17 cellular contexts compared by ENCODE assay signal in genomic region chr2:227876536-227876882, GRCh38. TPM values are rescaled to one million over a fixed set of nuclear protein-coding genes. Genes with fewer than 3 reads are reported as not detected.
"Had no signal": no experiment of that assay in that cellular context is flagged by ENCODE, and none has a peak within 500 bp of the region (broad histone marks: within the 10 kb centered on the region; RNA-seq: fewer than 3 reads in every experiment).

No MANE protein-coding gene starts in this region.

- H3K9me3 ChIP-seq: heart left ventricle, testis had no signal

- H3K27ac ChIP-seq: testis had no signal

- H3K4me1 ChIP-seq: testis had no signal

- H3K9me3 Mint-ChIP-seq: activated B cell treated with CpG ODN at 0.5 μM for 24 hours; activated T-helper 2 cell treated with anti-CD3 and anti-CD28 coated beads, Interferon-gamma antibody, Interleukin-2, Interleukin-4, amounts not matched to agents 10 μg/mL and 5 μg/mL and 100 μg/mL, durations not matched to agents 14 hours and 24 hours and 36 hours had no signal

- H3K27ac Mint-ChIP-seq: activated B cell treated with CpG ODN at 0.5 μM for 24 hours; activated T-helper 2 cell treated with anti-CD3 and anti-CD28 coated beads, Interferon-gamma antibody, Interleukin-2, Interleukin-4, amounts not matched to agents 10 μg/mL and 5 μg/mL and 100 μg/mL, durations not matched to agents 14 hours and 24 hours and 36 hours; stimulated activated naive CD8-positive, alpha-beta T cell treated with anti-CD3 and anti-CD28 coated beads, Interleukin-15, Interleukin-2, amounts not matched to agents 100 ng/mL and 50 ng/mL, for 24 hours; T-helper 17 cell had no signal

- H3K4me3 ChIP-seq: heart left ventricle, testis had no signal

- H3K4me1 Mint-ChIP-seq: activated B cell treated with CpG ODN at 0.5 μM for 24 hours had no signal

- H3K27me3 ChIP-seq: testis had no signal

- H3K36me3 ChIP-seq: heart left ventricle had no signal

- ATAC-seq: T-helper 17 cell had no signal

- FAIRE-seq: frontal cortex, keratinocyte, TTC549 had no signal

- DNase-seq: activated B cell treated with CpG ODN at 0.5 μM for 24 hours; activated CD4-positive, alpha-beta T cell treated with anti-CD3 and anti-CD28 coated beads, Interleukin-2, amount 50 U/mL, for 1 hour; activated naive CD4-positive, alpha-beta T cell treated with anti-CD3 and anti-CD28 coated beads, Interleukin-2, amount 50 U/mL, for 16 hours; amygdala; stimulated activated CD4-positive, alpha-beta T cell treated with anti-CD3 and anti-CD28 coated beads, Interleukin-4, amount 100 ng/mL, for 24 hours; T-helper 17 cell; testis had no signal

- H3K4me3 Mint-ChIP-seq: activated B cell treated with CpG ODN at 0.5 μM for 24 hours; stimulated activated naive CD8-positive, alpha-beta T cell treated with anti-CD3 and anti-CD28 coated beads, Interleukin-15, Interleukin-2, amounts not matched to agents 100 ng/mL and 50 ng/mL, for 24 hours; T-helper 17 cell had no signal

RNA-seq across cellular contexts. Expression of gene DAW1, which starts 5.1 kb away (rescaled TPM):
- total RNA-seq: activated B cell treated with CpG ODN at 0.5 μM for 24 hours; activated T-helper 2 cell treated with anti-CD3 and anti-CD28 coated beads, Interferon-gamma antibody, Interleukin-2, Interleukin-4, amounts not matched to agents 10 μg/mL and 5 μg/mL and 100 μg/mL, durations not matched to agents 14 hours and 24 hours and 36 hours; liver; mesenteric fat pad; osteocyte; T-helper 17 cell had no signal
- polyA plus RNA-seq: liver, urinary bladder had no signal
